In the genomic region with DNA sequence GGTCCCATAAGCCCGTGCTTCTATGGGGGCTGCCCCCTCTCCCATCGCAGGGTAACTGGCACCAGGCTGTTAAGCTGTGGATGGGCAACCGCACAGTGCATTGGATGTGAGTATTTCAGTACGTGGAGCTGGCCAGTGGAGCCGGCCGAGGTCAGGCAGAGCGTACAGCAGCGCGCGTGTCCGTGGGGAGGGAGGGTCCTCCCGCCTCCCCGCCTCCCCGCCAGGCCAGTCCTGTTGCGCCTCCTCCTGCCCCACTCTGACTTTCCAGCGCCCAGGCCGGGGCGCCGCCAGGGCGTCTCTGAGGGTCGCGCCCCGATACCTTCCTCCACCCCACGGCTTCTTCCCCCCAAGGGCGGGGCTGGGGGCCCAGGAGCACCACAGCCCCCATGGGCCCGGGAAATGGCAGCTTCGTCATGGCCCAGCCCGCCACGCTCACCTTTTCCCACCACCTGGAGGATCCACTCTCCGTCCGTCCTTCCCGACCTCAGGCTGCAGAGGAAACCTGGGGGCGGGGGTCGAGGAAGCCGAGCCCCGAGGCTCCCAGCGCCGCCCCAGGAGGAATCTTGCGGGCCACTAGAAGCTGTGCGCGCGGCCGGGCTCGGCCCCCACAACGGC, we compare ENCODE assay signal across 1 cellular context.
TF ChIP-seq lines count a peak whose summit lies in the region.

No MANE protein-coding gene starts in this region.

TF ChIP-seq in IMR-90, 13 proteins besides CTCF, POLR2A, EP300 and RAD21 (continued from another document):
- TF ChIP-seq, protein P1, sequence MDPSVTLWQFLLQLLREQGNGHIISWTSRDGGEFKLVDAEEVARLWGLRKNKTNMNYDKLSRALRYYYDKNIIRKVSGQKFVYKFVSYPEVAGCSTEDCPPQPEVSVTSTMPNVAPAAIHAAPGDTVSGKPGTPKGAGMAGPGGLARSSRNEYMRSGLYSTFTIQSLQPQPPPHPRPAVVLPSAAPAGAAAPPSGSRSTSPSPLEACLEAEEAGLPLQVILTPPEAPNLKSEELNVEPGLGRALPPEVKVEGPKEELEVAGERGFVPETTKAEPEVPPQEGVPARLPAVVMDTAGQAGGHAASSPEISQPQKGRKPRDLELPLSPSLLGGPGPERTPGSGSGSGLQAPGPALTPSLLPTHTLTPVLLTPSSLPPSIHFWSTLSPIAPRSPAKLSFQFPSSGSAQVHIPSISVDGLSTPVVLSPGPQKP (IDR thresholded peaks at IDR 0.05; ENCODE audit: borderline replicate concordance, low read depth, low read length), result no peak
